Comparison of ENCODE assay signal across 8 cellular contexts in genomic region chr5:116897291-116897690, GRCh38.
"Had no signal": no experiment of that assay in that cellular context is flagged by ENCODE, and none has a peak within 500 bp of the region (broad histone marks: within the 10 kb centered on the region; RNA-seq: fewer than 3 reads in every experiment).

No MANE protein-coding gene starts in this region.

- ATAC-seq: GM23338, HCT116 had no signal

- DNase-seq: GM23248, GOT3, H7, H9, HCEC 1CT, HFFc6 had no signal
